19 cellular contexts compared by ENCODE assay signal in genomic region chr7:158327571-158328180, GRCh38.
"Had no signal": no experiment of that assay in that cellular context is flagged by ENCODE, and none has a peak within 500 bp of the region (broad histone marks: within the 10 kb centered on the region; RNA-seq: fewer than 3 reads in every experiment).

No MANE protein-coding gene starts in this region.

- H3K36me3 ChIP-seq: suprapubic skin, upper lobe of left lung had no signal

- H3K9me3 ChIP-seq: psoas muscle, suprapubic skin, upper lobe of left lung had no signal

- H3K36me3 Mint-ChIP-seq: brain had no signal

- H3K27me3 ChIP-seq: suprapubic skin, upper lobe of left lung had no signal

- H3K4me3 Mint-ChIP-seq: naive thymus-derived CD4-positive, alpha-beta T cell; T-helper 1 cell treated with Interleukin-12 subunit alpha and Interleukin-12 subunit beta and Interleukin-4 antibody, amounts not matched to agents 30 μg/mL and 1 μg/mL, for 36 hours had no signal

- DNase-seq: activated CD4-positive, alpha-beta T cell treated with anti-CD3 and anti-CD28 coated beads, Interleukin-2, amount 50 U/mL, for 4 hours; activated effector memory CD4-positive, alpha-beta T cell treated with anti-CD3 and anti-CD28 coated beads, Interleukin-2, amount 50 U/mL, for 16 hours; activated T-cell treated with anti-CD3 and anti-CD28 coated beads, Interleukin-2, amount 50 U/mL, for 1 hour; amygdala; dermis blood vessel endothelial cell; hypothalamus; left cardiac atrium; midbrain; naive thymus-derived CD4-positive, alpha-beta T cell; nucleus accumbens; psoas muscle; stimulated activated CD4-positive, alpha-beta T cell treated with anti-CD3 and anti-CD28 coated beads, Interleukin-2, amount 100 ng/mL, for 48 hours; stimulated activated naive CD4-positive, alpha-beta T cell treated with Interleukin-2 at 50 U/mL for 16 hours; upper lobe of left lung had no signal

- H3K4me1 Mint-ChIP-seq: naive thymus-derived CD4-positive, alpha-beta T cell had no signal

- H3K4me3 ChIP-seq: lung, psoas muscle, suprapubic skin, upper lobe of left lung had no signal

- ATAC-seq: activated naive CD4-positive, alpha-beta T cell treated with anti-CD3 and anti-CD28 coated beads, Interleukin-2, amount 50 U/mL, for 72 hours; left cardiac atrium; naive thymus-derived CD4-positive, alpha-beta T cell; psoas muscle had no signal

- H3K27ac ChIP-seq: psoas muscle, suprapubic skin, upper lobe of left lung had no signal

- H3K4me1 ChIP-seq: psoas muscle, upper lobe of left lung had no signal

- H3K27ac Mint-ChIP-seq: activated naive CD4-positive, alpha-beta T cell treated with anti-CD3 and anti-CD28 coated beads, Interleukin-2, amount 50 U/mL, for 72 hours; naive thymus-derived CD4-positive, alpha-beta T cell; T-helper 1 cell treated with Interleukin-12 subunit alpha and Interleukin-12 subunit beta and Interleukin-4 antibody, amounts not matched to agents 30 μg/mL and 1 μg/mL, for 36 hours had no signal
